Comparison of ENCODE assay signal across 1 cellular context in the genomic region with DNA sequence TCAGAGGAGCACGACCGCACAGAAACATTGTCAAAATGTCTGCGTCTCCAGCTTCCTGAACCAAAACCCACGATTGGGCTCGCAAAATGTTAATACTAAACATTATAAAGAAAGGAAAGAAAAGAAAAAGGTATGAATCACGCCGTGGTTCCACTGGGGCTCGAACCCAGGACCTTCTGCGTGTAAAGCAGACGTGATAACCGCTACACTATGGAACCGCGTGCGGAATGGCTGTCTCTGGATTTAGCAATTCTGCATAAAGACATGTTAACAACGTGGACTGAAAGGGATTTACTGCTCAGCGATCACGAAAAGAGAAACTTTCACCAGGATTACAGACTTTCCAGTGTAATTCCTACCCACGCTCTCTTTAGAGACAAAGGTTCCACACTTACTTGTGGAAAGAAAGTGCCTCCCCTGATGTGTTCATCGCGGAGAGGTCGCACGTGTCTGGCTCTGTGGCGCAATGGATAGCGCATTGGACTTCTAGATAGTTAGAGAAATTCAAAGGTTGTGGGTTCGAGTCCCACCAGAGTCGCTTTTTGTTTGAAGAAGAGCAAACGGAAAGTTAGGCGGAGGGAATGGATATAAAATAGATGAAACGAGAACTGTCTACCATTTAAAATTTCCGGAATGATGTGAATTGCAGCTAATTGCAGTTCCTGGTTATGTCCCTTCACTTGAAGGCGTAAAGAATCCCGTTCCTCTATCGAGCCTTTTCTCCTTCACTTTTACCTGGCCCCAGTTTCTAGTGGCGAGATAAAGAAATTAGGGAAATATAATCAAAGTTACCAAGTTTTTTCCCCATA.
TF ChIP-seq lines count a peak whose summit lies in the region.

No MANE protein-coding gene starts in this region.

TF ChIP-seq in K562, 482 proteins besides CTCF, POLR2A, EP300 and RAD21 (continued from another document and continues in another):
- TF ChIP-seq, protein P1, sequence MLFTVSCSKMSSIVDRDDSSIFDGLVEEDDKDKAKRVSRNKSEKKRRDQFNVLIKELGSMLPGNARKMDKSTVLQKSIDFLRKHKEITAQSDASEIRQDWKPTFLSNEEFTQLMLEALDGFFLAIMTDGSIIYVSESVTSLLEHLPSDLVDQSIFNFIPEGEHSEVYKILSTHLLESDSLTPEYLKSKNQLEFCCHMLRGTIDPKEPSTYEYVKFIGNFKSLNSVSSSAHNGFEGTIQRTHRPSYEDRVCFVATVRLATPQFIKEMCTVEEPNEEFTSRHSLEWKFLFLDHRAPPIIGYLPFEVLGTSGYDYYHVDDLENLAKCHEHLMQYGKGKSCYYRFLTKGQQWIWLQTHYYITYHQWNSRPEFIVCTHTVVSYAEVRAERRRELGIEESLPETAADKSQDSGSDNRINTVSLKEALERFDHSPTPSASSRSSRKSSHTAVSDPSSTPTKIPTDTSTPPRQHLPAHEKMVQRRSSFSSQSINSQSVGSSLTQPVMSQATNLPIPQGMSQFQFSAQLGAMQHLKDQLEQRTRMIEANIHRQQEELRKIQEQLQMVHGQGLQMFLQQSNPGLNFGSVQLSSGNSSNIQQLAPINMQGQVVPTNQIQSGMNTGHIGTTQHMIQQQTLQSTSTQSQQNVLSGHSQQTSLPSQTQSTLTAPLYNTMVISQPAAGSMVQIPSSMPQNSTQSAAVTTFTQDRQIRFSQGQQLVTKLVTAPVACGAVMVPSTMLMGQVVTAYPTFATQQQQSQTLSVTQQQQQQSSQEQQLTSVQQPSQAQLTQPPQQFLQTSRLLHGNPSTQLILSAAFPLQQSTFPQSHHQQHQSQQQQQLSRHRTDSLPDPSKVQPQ (CRISPR knock-in tag; IDR thresholded peaks at IDR 0.05; ENCODE audit: borderline replicate concordance) = 0 out of 2 replicates have a peak, but pooled peaks have one; percentile 20
- TF ChIP-seq SUPT5H (IDR thresholded peaks at IDR 0.05) = no peak; the same call in 1 of the 2 replicates
- TF ChIP-seq SMARCA5 (IDR thresholded peaks at IDR 0.05) = peak; percentile 85; the same call in 1 of the 2 replicates
- 0 out of 2 replicates have a peak, but pooled peaks have one; percentile 5 for TF ChIP-seq JUN (IDR thresholded peaks at IDR 0.05; ENCODE audit: borderline replicate concordance, low read depth, low read length)
- no peak for TF ChIP-seq JUN (CRISPR knock-in tag; IDR thresholded peaks at IDR 0.05; ENCODE audit: borderline replicate concordance)
- TF ChIP-seq FOSL1 (tag; conservative IDR thresholded peaks at IDR 0.05) = peak; percentile 87
- 0 out of 2 replicates have a peak, but pooled peaks have one; percentile 64 for TF ChIP-seq KAT7 (CRISPR knock-in tag; IDR thresholded peaks at IDR 0.05; ENCODE audit: borderline replicate concordance)
- peak; percentile 34; the same call in 1 of the 2 replicates for TF ChIP-seq HLTF (IDR thresholded peaks at IDR 0.05)
- no peak for TF ChIP-seq ZNF507 (tag; conservative IDR thresholded peaks at IDR 0.05)
- no peak for TF ChIP-seq TCF7L2 (IDR thresholded peaks at IDR 0.05; ENCODE audit: low read depth, low read length)
- no peak for TF ChIP-seq POU5F1 (IDR thresholded peaks at IDR 0.05; ENCODE audit: borderline replicate concordance, low read depth, low read length, partially characterized antibody)
- no peak for TF ChIP-seq ZKSCAN3 (CRISPR knock-in tag; IDR thresholded peaks at IDR 0.05)
- no peak for TF ChIP-seq RFX7 (CRISPR knock-in tag; IDR thresholded peaks at IDR 0.05)
- TF ChIP-seq FOXJ3 (CRISPR knock-in tag; IDR thresholded peaks at IDR 0.05) = no peak
- no peak for TF ChIP-seq ZNF76 (CRISPR knock-in tag; IDR thresholded peaks at IDR 0.05; ENCODE audit: borderline replicate concordance)
- no peak for TF ChIP-seq NFIX (CRISPR knock-in tag; IDR thresholded peaks at IDR 0.05; ENCODE audit: low read depth)
- 0 out of 4 replicates have a peak, but pooled peaks of 1 of the 2 experiments have one; percentile 11 for TF ChIP-seq MCM7 (IDR thresholded peaks at IDR 0.05)
- no peak for TF ChIP-seq ZNF140 (CRISPR knock-in tag; IDR thresholded peaks at IDR 0.05)
- no peak for TF ChIP-seq BMI1 (IDR thresholded peaks at IDR 0.05; ENCODE audit: low read length)
- TF ChIP-seq ZSCAN32 (CRISPR knock-in tag; IDR thresholded peaks at IDR 0.05) = no peak
- TF ChIP-seq, protein P2, sequence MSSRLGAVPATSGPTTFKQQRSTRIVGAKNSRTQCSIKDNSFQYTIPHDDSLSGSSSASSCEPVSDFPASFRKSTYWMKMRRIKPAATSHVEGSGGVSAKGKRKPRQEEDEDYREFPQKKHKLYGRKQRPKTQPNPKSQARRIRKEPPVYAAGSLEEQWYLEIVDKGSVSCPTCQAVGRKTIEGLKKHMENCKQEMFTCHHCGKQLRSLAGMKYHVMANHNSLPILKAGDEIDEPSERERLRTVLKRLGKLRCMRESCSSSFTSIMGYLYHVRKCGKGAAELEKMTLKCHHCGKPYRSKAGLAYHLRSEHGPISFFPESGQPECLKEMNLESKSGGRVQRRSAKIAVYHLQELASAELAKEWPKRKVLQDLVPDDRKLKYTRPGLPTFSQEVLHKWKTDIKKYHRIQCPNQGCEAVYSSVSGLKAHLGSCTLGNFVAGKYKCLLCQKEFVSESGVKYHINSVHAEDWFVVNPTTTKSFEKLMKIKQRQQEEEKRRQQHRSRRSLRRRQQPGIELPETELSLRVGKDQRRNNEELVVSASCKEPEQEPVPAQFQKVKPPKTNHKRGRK (tag; IDR thresholded peaks at IDR 0.05) = no peak
- no peak for TF ChIP-seq CC2D1A (IDR thresholded peaks at IDR 0.05)
- no peak for TF ChIP-seq SMARCA4 (IDR thresholded peaks at IDR 0.05)
- no peak for TF ChIP-seq ZNF707 (CRISPR knock-in tag; conservative IDR thresholded peaks at IDR 0.05)
- TF ChIP-seq CCAR2 (IDR thresholded peaks at IDR 0.05; ENCODE audit: low read depth, low read length) = no peak
- TF ChIP-seq EWSR1 (IDR thresholded peaks at IDR 0.05; ENCODE audit: borderline replicate concordance, low read depth, partially characterized antibody) = no peak
- TF ChIP-seq AFF1 (IDR thresholded peaks at IDR 0.05; ENCODE audit: low read depth in 1 of 2, partially characterized antibody in 2 of 2) = peak; percentile 12 to 19
- peak; percentile 27 for TF ChIP-seq HNRNPLL (IDR thresholded peaks at IDR 0.05; ENCODE audit: low read depth, low read length, poor library complexity, severe bottlenecking)
- TF ChIP-seq ZZZ3 (IDR thresholded peaks at IDR 0.05) = no peak
- TF ChIP-seq RCOR1 (IDR thresholded peaks at IDR 0.05; ENCODE audit: borderline replicate concordance in 1 of 2, low read depth in 2 of 2, low read length in 2 of 2) = peak in 1 of 2 experiments; percentile 56; a peak in 1 of 4 replicates
- TF ChIP-seq, protein P3, sequence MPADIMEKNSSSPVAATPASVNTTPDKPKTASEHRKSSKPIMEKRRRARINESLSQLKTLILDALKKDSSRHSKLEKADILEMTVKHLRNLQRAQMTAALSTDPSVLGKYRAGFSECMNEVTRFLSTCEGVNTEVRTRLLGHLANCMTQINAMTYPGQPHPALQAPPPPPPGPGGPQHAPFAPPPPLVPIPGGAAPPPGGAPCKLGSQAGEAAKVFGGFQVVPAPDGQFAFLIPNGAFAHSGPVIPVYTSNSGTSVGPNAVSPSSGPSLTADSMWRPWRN (IDR thresholded peaks at IDR 0.05; ENCODE audit: low read depth) = peak; percentile 45; the same call in 1 of the 2 replicates
- 0 out of 2 replicates have a peak, but pooled peaks have one; percentile 42 for TF ChIP-seq MIER1 (IDR thresholded peaks at IDR 0.05; ENCODE audit: low read depth)
- TF ChIP-seq, protein P4, sequence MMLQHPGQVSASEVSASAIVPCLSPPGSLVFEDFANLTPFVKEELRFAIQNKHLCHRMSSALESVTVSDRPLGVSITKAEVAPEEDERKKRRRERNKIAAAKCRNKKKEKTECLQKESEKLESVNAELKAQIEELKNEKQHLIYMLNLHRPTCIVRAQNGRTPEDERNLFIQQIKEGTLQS (IDR thresholded peaks at IDR 0.05) = peak; percentile 67
- TF ChIP-seq, protein P4 (CRISPR knock-in tag; conservative IDR thresholded peaks at IDR 0.05) = no peak
- TF ChIP-seq RBBP5 (IDR thresholded peaks at IDR 0.05; ENCODE audit: borderline replicate concordance, insufficient read depth, low read length, poor library complexity, severe bottlenecking) = peak; percentile 34
- no peak for TF ChIP-seq THRAP3 (IDR thresholded peaks at IDR 0.05; ENCODE audit: borderline replicate concordance)
- TF ChIP-seq KLF6 (CRISPR knock-in tag; IDR thresholded peaks at IDR 0.05; ENCODE audit: borderline replicate concordance) = peak; percentile 11; the same call in 1 of the 2 replicates
- no peak for TF ChIP-seq ZNF224 (CRISPR knock-in tag; IDR thresholded peaks at IDR 0.05)
- TF ChIP-seq, protein P5, sequence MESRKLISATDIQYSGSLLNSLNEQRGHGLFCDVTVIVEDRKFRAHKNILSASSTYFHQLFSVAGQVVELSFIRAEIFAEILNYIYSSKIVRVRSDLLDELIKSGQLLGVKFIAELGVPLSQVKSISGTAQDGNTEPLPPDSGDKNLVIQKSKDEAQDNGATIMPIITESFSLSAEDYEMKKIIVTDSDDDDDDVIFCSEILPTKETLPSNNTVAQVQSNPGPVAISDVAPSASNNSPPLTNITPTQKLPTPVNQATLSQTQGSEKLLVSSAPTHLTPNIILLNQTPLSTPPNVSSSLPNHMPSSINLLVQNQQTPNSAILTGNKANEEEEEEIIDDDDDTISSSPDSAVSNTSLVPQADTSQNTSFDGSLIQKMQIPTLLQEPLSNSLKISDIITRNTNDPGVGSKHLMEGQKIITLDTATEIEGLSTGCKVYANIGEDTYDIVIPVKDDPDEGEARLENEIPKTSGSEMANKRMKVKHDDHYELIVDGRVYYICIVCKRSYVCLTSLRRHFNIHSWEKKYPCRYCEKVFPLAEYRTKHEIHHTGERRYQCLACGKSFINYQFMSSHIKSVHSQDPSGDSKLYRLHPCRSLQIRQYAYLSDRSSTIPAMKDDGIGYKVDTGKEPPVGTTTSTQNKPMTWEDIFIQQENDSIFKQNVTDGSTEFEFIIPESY (CRISPR knock-in tag; IDR thresholded peaks at IDR 0.05) = no peak; the same call in 1 of the 2 replicates
- no peak for TF ChIP-seq MEF2A (IDR thresholded peaks at IDR 0.05; ENCODE audit: control insufficient read depth, low read depth, low read length)
- peak; percentile 75 for TF ChIP-seq BRD4 (IDR thresholded peaks at IDR 0.05)
- no peak for TF ChIP-seq RBM25 (IDR thresholded peaks at IDR 0.05; ENCODE audit: low read depth, low read length, severe bottlenecking)
- no peak for TF ChIP-seq ARID2 (IDR thresholded peaks at IDR 0.05)
